Comparison of ENCODE assay signal across 24 cellular contexts in the genomic region with DNA sequence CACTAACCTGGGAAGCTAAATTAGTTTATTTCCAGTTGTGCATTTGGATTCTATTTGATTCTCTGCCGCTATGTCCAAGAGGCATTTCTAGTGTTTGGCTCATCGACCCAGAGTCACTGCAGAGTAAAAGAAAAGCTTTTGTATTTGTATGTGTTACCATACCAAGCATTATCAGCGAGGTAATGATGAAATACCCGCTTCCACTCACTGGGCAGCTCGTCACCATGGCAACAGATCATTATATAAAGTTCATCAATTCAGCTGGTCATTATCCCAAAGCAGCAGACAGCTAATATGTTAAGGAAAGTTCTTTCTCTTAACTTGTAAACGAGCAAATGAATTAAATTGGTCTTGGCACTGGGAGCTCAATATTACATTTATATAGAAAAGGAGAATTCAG.
DNase-seq lines count a peak whose midpoint lies in the region; ATAC-seq, FAIRE-seq and TF ChIP-seq lines count a peak whose summit lies in the region.
"Had no signal": no experiment of that assay in that cellular context is flagged by ENCODE, and none has a peak within 500 bp of the region (broad histone marks: within the 10 kb centered on the region; RNA-seq: fewer than 3 reads in every experiment).

No MANE protein-coding gene starts in this region.

- in situ Hi-C loops in IMR-90 (cut with MboI; ENCODE audit: low sequenced_read_pairs) = no loop called here
- in situ Hi-C loops in K562 (cut with MboI) = no loop called here

- H3K36me3 ChIP-seq in IMR-90 (ENCODE audit: control insufficient read depth, insufficient read depth, low read length) (no peaks in the 10 kb centered on the region), K562 (ENCODE audit: control insufficient read depth, insufficient read depth, low read length) (no peaks in the 10 kb centered on the region), fibroblast of lung (ENCODE audit: control insufficient read depth, insufficient read depth, low read length) (no peaks in the 10 kb centered on the region), PC-9 (ENCODE audit: low read depth) (no peaks in the 10 kb centered on the region)
- H3K36me3 ChIP-seq: BLaER1 treated with 17β-estradiol and CSF1 and Interleukin-3, amounts not matched to agents 10 nM and 100 nM had no signal

- POLR2A ChIA-PET in IMR-90 (lab: Charles Lee; ENCODE audit: unreplicated experiment) (no interaction called here), K562 (lab: Yijun Ruan, JAX) (no interaction called here), PC-9 (lab: Charles Lee; ENCODE audit: unreplicated experiment) (no interaction called here)

- no peaks in the 10 kb centered on the region for H3K79me2 ChIP-seq in K562 (ENCODE audit: control insufficient read depth, insufficient read depth, low read length)
- no peaks in the 10 kb centered on the region for H3K79me2 ChIP-seq in fibroblast of lung (ENCODE audit: control insufficient read depth, insufficient read depth, low read length)
- H3K79me2 ChIP-seq in PC-9 (ENCODE audit: low read depth) = no peaks in the 10 kb centered on the region

- DNase-seq in IMR-90 (no peak), K562 (ENCODE audit: extremely low read depth in 1 of 4, low spot score in 3 of 4) (no peak), fibroblast of lung (ENCODE audit: low read depth in 2 of 2) (peak; percentile 15 to 23), retina (peak; percentile 58), T-helper 2 cell (no peak), PC-9 (no peak)
- DNase-seq: CD4-positive, alpha-beta T cell; COR-L47; DMS53; Kasumi-1; NCI-H1105; NCI-H1436 treated with DMSO at 0.1 percent for 48 hours; NCI-H187 treated with DMSO at 0.1 percent for 48 hours; NCI-H2171 treated with DMSO at 0.1 percent for 48 hours; NCI-H524; NCI-H82; SHP77 had no signal

- CTCF ChIA-PET in IMR-90 (lab: Yijun Ruan, JAX) = no interaction called here
- CTCF ChIA-PET in K562 (lab: Yijun Ruan, JAX; ENCODE audit: low intra/inter-chr PET ratio) = no interaction called here
- CTCF ChIA-PET in PC-9 (lab: Charles Lee) = no interaction called here

- H2AK9ac ChIP-seq in IMR-90 (replicated peaks; ENCODE audit: low read depth, low read length, poor library complexity) = no peak overlapping the region

- TF ChIP-seq CTCF in IMR-90 (conservative IDR thresholded peaks at IDR 0.05; ENCODE audit: low read depth, low read length) (no peak), K562 (IDR thresholded peaks at IDR 0.05 in 2 of 3, conservative IDR thresholded peaks at IDR 0.05 in 1 of 3; ENCODE audit: insufficient read depth in 2 of 3, low read depth in 1 of 3, low read length in 3 of 3) (no peak), fibroblast of lung (conservative IDR thresholded peaks at IDR 0.05 in 1 of 2, IDR thresholded peaks at IDR 0.05 in 1 of 2; ENCODE audit: low read depth in 1 of 2, low read length in 2 of 2) (no peak), PC-9 (conservative IDR thresholded peaks at IDR 0.05) (no peak)

- no peak overlapping the region for H3K56ac ChIP-seq in IMR-90 (ENCODE audit: extremely low read depth, insufficient read depth, low read length)

- BruUV-seq in IMR-90 (replicated peaks; lab: Mats Ljungman, UMichigan) = no TSS peak
- no TSS peak for BruUV-seq in K562 (replicated peaks; lab: Mats Ljungman, UMichigan)
- BruUV-seq in PC-9 (replicated peaks; lab: Mats Ljungman, UMichigan) = no TSS peak

- H4K20me1 ChIP-seq in IMR-90 (ENCODE audit: insufficient read depth, low read length) (no peaks in the 10 kb centered on the region), K562 (replicated peaks; ENCODE audit: control insufficient read depth, insufficient read depth, low read length) (no peaks in the 10 kb centered on the region), fibroblast of lung (ENCODE audit: control insufficient read depth, extremely low read depth, insufficient read depth, low read length) (no peaks in the 10 kb centered on the region), PC-9 (ENCODE audit: insufficient read depth) (no peaks in the 10 kb centered on the region)
- H4K20me1 ChIP-seq: BLaER1 treated with 17β-estradiol and CSF1 and Interleukin-3, amounts not matched to agents 10 nM and 100 nM had no signal

- dilution Hi-C loops in IMR-90 (cut with HindIII; ENCODE audit: low sequenced_read_pairs, unreplicated experiment) = no loop called here

- no peak overlapping the region for H2AK5ac ChIP-seq in IMR-90 (ENCODE audit: low read depth, low read length)

- ATAC-seq in IMR-90 (ENCODE audit: low read depth) = no peak
- no peak for ATAC-seq in K562
- no peak for ATAC-seq in activated CD4-positive, CD25-positive, alpha-beta regulatory T cell treated with anti-CD3 and anti-CD28 coated beads, Interleukin-2, amount 50 U/mL, for 24 hours
- ATAC-seq: HCT116, Panc1 had no signal

- no peak for FAIRE-seq in K562 (lab: Jason Lieb, UNC)
- FAIRE-seq: GM18507 had no signal

- TF ChIP-seq RAD21 in IMR-90 (IDR thresholded peaks at IDR 0.05; ENCODE audit: low read length) (no peak), K562 (CRISPR knock-in tag; conservative IDR thresholded peaks at IDR 0.05 in 1 of 2, IDR thresholded peaks at IDR 0.05 in 1 of 2) (no peak)

- H3K4me3 ChIP-seq in IMR-90 (ENCODE audit: insufficient read depth, low read depth, low read length) (no peak overlapping the region), K562 (no peak overlapping the region), fibroblast of lung (replicated peaks in 1 of 4; ENCODE audit: control extremely low read depth in 1 of 4, insufficient read depth in 1 of 4, low read depth in 3 of 4, low read length in 4 of 4) (no peak overlapping the region), PC-9 (no peak overlapping the region)
- H3K4me3 ChIP-seq: BLaER1 treated with 17β-estradiol and CSF1 and Interleukin-3, amounts not matched to agents 10 nM and 100 nM had no signal

- H3K18ac ChIP-seq in IMR-90 (ENCODE audit: low read depth, low read length) = no peak overlapping the region

- H3K9me1 ChIP-seq in IMR-90 (ENCODE audit: insufficient read depth, low read length) = no peaks in the 10 kb centered on the region; the same call in 1 of the 2 replicates
- no peaks in the 10 kb centered on the region for H3K9me1 ChIP-seq in K562 (ENCODE audit: control insufficient read depth, insufficient read depth, low read length)

- no CpG with 5 or more reads among the region's 6 CpGs for WGBS in IMR-90 (ENCODE audit: extremely low coverage in 2 of 2, insufficient read length in 1 of 2), 2 experiments
- 0% methylated on average over 6 of the region's 6 CpGs for WGBS in K562 (ENCODE audit: insufficient coverage, low coverage, missing lambda C conversion rate)

- intact Hi-C loops in IMR-90 (cut with micrococcal nuclease) = no loop called here
- intact Hi-C loops in K562 (cut with micrococcal nuclease) = no loop called here
- intact Hi-C loops in PC-9 (cut with micrococcal nuclease; ENCODE audit: unreplicated experiment) = no loop called here

- H3K4ac ChIP-seq in IMR-90 (ENCODE audit: low read depth, low read length) = no peak overlapping the region

- no peak overlapping the region for H3K14ac ChIP-seq in IMR-90 (replicated peaks; ENCODE audit: low read depth, low read length)

- peaks cover 2% of the 10 kb centered on the region; the same call in 1 of the 2 replicates for H3K4me1 ChIP-seq in IMR-90 (ENCODE audit: control insufficient read depth, insufficient read depth, low read length)
- no peaks in the 10 kb centered on the region for H3K4me1 ChIP-seq in K562 (replicated peaks in 1 of 2; ENCODE audit: control insufficient read depth in 2 of 2, insufficient read depth in 2 of 2, low read length in 2 of 2)
- no peaks in the 10 kb centered on the region for H3K4me1 ChIP-seq in fibroblast of lung (ENCODE audit: control insufficient read depth, extremely low read depth, insufficient read depth, low read length)
- peaks cover 6% of the 10 kb centered on the region; the same call in 1 of the 2 replicates for H3K4me1 ChIP-seq in PC-9 (replicated peaks; ENCODE audit: insufficient read depth)

- no peak overlapping the region for H3K27ac ChIP-seq in IMR-90 (ENCODE audit: insufficient read depth, low read length)
- H3K27ac ChIP-seq in K562 (ENCODE audit: extremely low read depth, low read depth, low read length) = no peak overlapping the region
- H3K27ac ChIP-seq in fibroblast of lung (ENCODE audit: insufficient read depth, low read length) = no peak overlapping the region
- H3K27ac ChIP-seq in PC-9 = no peak overlapping the region
- H3K27ac ChIP-seq: BLaER1 treated with 17β-estradiol and CSF1 and Interleukin-3, amounts not matched to agents 10 nM and 100 nM; HL-60; RWPE1 had no signal

- H2BK20ac ChIP-seq in IMR-90 (ENCODE audit: low read depth, low read length) = no peak overlapping the region

- TF ChIP-seq POLR2A in IMR-90 (IDR thresholded peaks at IDR 0.05; ENCODE audit: low read depth, low read length) (no peak), K562 (conservative IDR thresholded peaks at IDR 0.05) (no peak)

- no peak overlapping the region for H2BK120ac ChIP-seq in IMR-90 (ENCODE audit: low read depth, low read length)

- no peak overlapping the region for H3K9ac ChIP-seq in IMR-90 (ENCODE audit: low read depth, low read length)
- no peak overlapping the region for H3K9ac ChIP-seq in K562 (ENCODE audit: insufficient read depth in 1 of 2, low read depth in 2 of 2, low read length in 2 of 2)
- H3K9ac ChIP-seq in fibroblast of lung (ENCODE audit: insufficient read depth, low read length) = no peak overlapping the region
- H3K9ac ChIP-seq: BLaER1 treated with 17β-estradiol and CSF1 and Interleukin-3, amounts not matched to agents 10 nM and 100 nM had no signal

- no peaks in the 10 kb centered on the region for H3F3A ChIP-seq in PC-9 (ENCODE audit: insufficient read depth, low read depth)

- no peaks in the 10 kb centered on the region for H3K9me2 ChIP-seq in PC-9 (ENCODE audit: insufficient read depth)

- H2AFZ ChIP-seq in IMR-90 (replicated peaks; ENCODE audit: low read length, poor library complexity) = no peak overlapping the region
- no peak overlapping the region for H2AFZ ChIP-seq in K562 (ENCODE audit: low read depth, low read length)
- H2AFZ ChIP-seq in fibroblast of lung (ENCODE audit: low read length) = no peak overlapping the region
- H2AFZ ChIP-seq in PC-9 = no peak overlapping the region

- H4K91ac ChIP-seq in IMR-90 (ENCODE audit: insufficient read depth, low read depth, low read length) = no peak overlapping the region

- TF ChIP-seq EP300 in K562 (IDR thresholded peaks at IDR 0.05; ENCODE audit: low read length) = no peak

- H3K4me2 ChIP-seq in IMR-90 (ENCODE audit: low read depth, low read length) (no peak overlapping the region), K562 (ENCODE audit: insufficient read depth, low read length) (no peak overlapping the region), fibroblast of lung (ENCODE audit: extremely low read depth, insufficient read depth, low read length) (no peak overlapping the region), PC-9 (no peak overlapping the region)

- no peak overlapping the region for H2BK15ac ChIP-seq in IMR-90 (ENCODE audit: low read depth, low read length)

- H3K9me3 ChIP-seq in IMR-90 (ENCODE audit: control insufficient read depth, insufficient read depth, low read length) (no peaks in the 10 kb centered on the region), K562 (replicated peaks; ENCODE audit: control insufficient read depth, insufficient read depth, low read depth, low read length) (no peaks in the 10 kb centered on the region), fibroblast of lung (ENCODE audit: control insufficient read depth, insufficient read depth, low read depth, low read length) (no peaks in the 10 kb centered on the region), PC-9 (ENCODE audit: insufficient read depth, low read depth) (no peaks in the 10 kb centered on the region)
- H3K9me3 ChIP-seq: BLaER1 treated with 17β-estradiol and CSF1 and Interleukin-3, amounts not matched to agents 10 nM and 100 nM had no signal

- H3K79me1 ChIP-seq in IMR-90 (ENCODE audit: low read depth in 1 of 2, low read length in 2 of 2) = peaks cover 0 to 6% of the 10 kb centered on the region in 2 experiments; a peak in 3 of 4 replicates

- H4K8ac ChIP-seq in IMR-90 (ENCODE audit: low read depth in 2 of 2, low read length in 2 of 2) = no peak overlapping the region

- H3K23ac ChIP-seq in IMR-90 (ENCODE audit: low read depth, low read length) = no peak overlapping the region

- H2BK5ac ChIP-seq in IMR-90 (ENCODE audit: low read depth, low read length, poor library complexity, severe bottlenecking) = no peak overlapping the region

- H4K5ac ChIP-seq in IMR-90 (ENCODE audit: low read depth, low read length) = no peak overlapping the region

- no peaks in the 10 kb centered on the region for H3K27me3 ChIP-seq in IMR-90 (ENCODE audit: control insufficient read depth, insufficient read depth, low read length)
- no peaks in the 10 kb centered on the region for H3K27me3 ChIP-seq in K562 (ENCODE audit: control insufficient read depth in 2 of 2, insufficient read depth in 2 of 2, low read length in 2 of 2)
- no peaks in the 10 kb centered on the region for H3K27me3 ChIP-seq in fibroblast of lung (ENCODE audit: control insufficient read depth, insufficient read depth, low read length)
- no peaks in the 10 kb centered on the region for H3K27me3 ChIP-seq in PC-9 (ENCODE audit: insufficient read depth, low read depth)
- H3K27me3 ChIP-seq: BLaER1 treated with 17β-estradiol and CSF1 and Interleukin-3, amounts not matched to agents 10 nM and 100 nM had no signal

Comparison
In these comparisons a context has a peak if more than half of its experiments do, and no peak if none do; other contexts are left out.
1. DNase-seq: peak in fibroblast of lung (2 of 2) and retina (single experiment); none in IMR-90 (single experiment), K562 (0 of 4), T-helper 2 cell (0 of 5) and PC-9 (0 of 2).